13 cellular contexts compared by ENCODE assay signal in genomic region chr19:18286973-18287635, GRCh38. TPM values are rescaled to one million over a fixed set of nuclear protein-coding genes. Genes with fewer than 3 reads are reported as not detected.
A peak's percentile ranks its signal among the peaks of the same experiment; 100 is the strongest.
DNase-seq lines count a peak whose midpoint lies in the region; ATAC-seq and TF ChIP-seq lines count a peak whose summit lies in the region.
"Had no signal": no experiment of that assay in that cellular context is flagged by ENCODE, and none has a peak within 500 bp of the region (broad histone marks: within the 10 kb centered on the region; RNA-seq: fewer than 3 reads in every experiment).

No MANE protein-coding gene starts in this region.

- H3K9me3 Mint-ChIP-seq in H9, result no peaks in the 10 kb centered on the region; a peak in 1 of 5 replicates
- peaks cover 5% of the 10 kb centered on the region for H3K9me3 Mint-ChIP-seq in activated T-helper 1 cell treated with anti-CD3 and anti-CD28 coated beads, Interleukin-12 subunit alpha, Interleukin-12 subunit beta, Interleukin-2, Interleukin-4 antibody, amounts not matched to agents 30 ng/mL and 10 ng/mL and 1 ng/mL, durations not matched to agents 14 hours and 24 hours and 36 hours

- no peak for ATAC-seq in gastrocnemius medialis
- no peak for ATAC-seq in HG03469 (IDR thresholded peaks at IDR 0.05; ENCODE audit: unreplicated experiment)
- ATAC-seq in GM18861 (IDR thresholded peaks at IDR 0.05; ENCODE audit: unreplicated experiment), result no peak

- no peak overlapping the region for H3K56ac ChIP-seq in H9 (ENCODE audit: insufficient read length, low read depth, low read length)

- intact Hi-C loops in activated T-helper 1 cell treated with anti-CD3 and anti-CD28 coated beads, Interleukin-12 subunit alpha, Interleukin-12 subunit beta, Interleukin-2, Interleukin-4 antibody, amounts not matched to agents 30 ng/mL and 10 ng/mL and 1 ng/mL, durations not matched to agents 14 hours and 24 hours and 36 hours (cut with micrococcal nuclease), result no loop called here
- intact Hi-C loops in gastrocnemius medialis (cut with DNase I; ENCODE audit: low total_unique reads), result no loop called here

- no peak overlapping the region for H2BK15ac ChIP-seq in H9 (ENCODE audit: low read depth, low read length)

- peaks cover 43 to 49% of the 10 kb centered on the region in 2 experiments for H3K4me1 Mint-ChIP-seq in H9
- peaks cover 70% of the 10 kb centered on the region for H3K4me1 Mint-ChIP-seq in activated T-helper 1 cell treated with anti-CD3 and anti-CD28 coated beads, Interleukin-12 subunit alpha, Interleukin-12 subunit beta, Interleukin-2, Interleukin-4 antibody, amounts not matched to agents 30 ng/mL and 10 ng/mL and 1 ng/mL, durations not matched to agents 14 hours and 24 hours and 36 hours (ENCODE audit: low read depth)

- H2BK120ac ChIP-seq in H9 (ENCODE audit: low read depth, low read length, poor library complexity, severe bottlenecking), result no peak overlapping the region

- H4K5ac ChIP-seq in H9 (ENCODE audit: insufficient read length, low read depth, low read length), result no peak overlapping the region

- no peak overlapping the region for H2BK12ac ChIP-seq in H9 (ENCODE audit: insufficient read length, low read depth, low read length)

- H3K36me3 Mint-ChIP-seq in H9 (ENCODE audit: insufficient read depth in 1 of 3, low read depth in 3 of 3), result no peaks in the 10 kb centered on the region; a peak in 1 of 7 replicates
- H3K36me3 Mint-ChIP-seq in activated T-helper 1 cell treated with anti-CD3 and anti-CD28 coated beads, Interleukin-12 subunit alpha, Interleukin-12 subunit beta, Interleukin-2, Interleukin-4 antibody, amounts not matched to agents 30 ng/mL and 10 ng/mL and 1 ng/mL, durations not matched to agents 14 hours and 24 hours and 36 hours (ENCODE audit: low read depth), result peaks cover 11% of the 10 kb centered on the region

- no peaks in the 10 kb centered on the region for H4K20me1 ChIP-seq in H9 (ENCODE audit: control insufficient read depth, insufficient read depth, insufficient read length)

- H3K79me1 ChIP-seq in H9 (ENCODE audit: insufficient read depth, low read depth, low read length, poor library complexity, severe bottlenecking), result no peaks in the 10 kb centered on the region

- no peak overlapping the region for H4K8ac ChIP-seq in H9 (replicated peaks; ENCODE audit: insufficient read length, low read depth, low read length)

- no peak overlapping the region for H4K91ac ChIP-seq in H9 (ENCODE audit: insufficient read length, low read depth, low read length)

- H3K4ac ChIP-seq in H9 (ENCODE audit: low read depth, low read length), result no peak overlapping the region

- H3K4me3 Mint-ChIP-seq in H9, result peak overlapping the region; percentile 37 to 72
- H3K4me3 Mint-ChIP-seq in activated T-helper 1 cell treated with anti-CD3 and anti-CD28 coated beads, Interleukin-12 subunit alpha, Interleukin-12 subunit beta, Interleukin-2, Interleukin-4 antibody, amounts not matched to agents 30 ng/mL and 10 ng/mL and 1 ng/mL, durations not matched to agents 14 hours and 24 hours and 36 hours, result no peak overlapping the region

- no peak overlapping the region for H3K27ac ChIP-seq in H9 (ENCODE audit: insufficient read length, low read depth, low read length)
- H3K27ac ChIP-seq in gastrocnemius medialis, result peak overlapping the region; percentile 16 to 100 (median 29)
- H3K27ac ChIP-seq: HL-60 had no signal

- WGBS in H9 (ENCODE audit: extremely low coverage, insufficient read length, low lambda C conversion rate), result no CpG with 5 or more reads among the region's 21 CpGs

- H3K23me2 ChIP-seq in H9 (ENCODE audit: insufficient read length, low read depth, low read length, poor library complexity, severe bottlenecking), result peaks cover 16% of the 10 kb centered on the region

- H3K36me3 ChIP-seq in iPS-15b (ENCODE audit: control insufficient read depth, insufficient read depth, low read length), result no peaks in the 10 kb centered on the region
- no peaks in the 10 kb centered on the region for H3K36me3 ChIP-seq in gastrocnemius medialis

- H3K18ac ChIP-seq in H9 (ENCODE audit: insufficient read length, low read depth, low read length), result no peak overlapping the region

- peak overlapping the region; percentile 55 to 75 (median 64); a peak in 5 of 7 replicates for H3K27ac Mint-ChIP-seq in H9
- peak overlapping the region; percentile 82 for H3K27ac Mint-ChIP-seq in activated T-helper 1 cell treated with anti-CD3 and anti-CD28 coated beads, Interleukin-12 subunit alpha, Interleukin-12 subunit beta, Interleukin-2, Interleukin-4 antibody, amounts not matched to agents 30 ng/mL and 10 ng/mL and 1 ng/mL, durations not matched to agents 14 hours and 24 hours and 36 hours

- no peak overlapping the region for H2BK5ac ChIP-seq in H9 (ENCODE audit: insufficient read length, low read length)

- peak overlapping the region; percentile 47 for H3K4me2 ChIP-seq in H9 (ENCODE audit: insufficient read depth, insufficient read length, low read length)

- no peak overlapping the region for H2AFZ ChIP-seq in H9 (ENCODE audit: low read length)

- peaks cover 8% of the 10 kb centered on the region for H3K27me3 Mint-ChIP-seq in H9 (ENCODE audit: low read depth)
- no peaks in the 10 kb centered on the region for H3K27me3 Mint-ChIP-seq in activated T-helper 1 cell treated with anti-CD3 and anti-CD28 coated beads, Interleukin-12 subunit alpha, Interleukin-12 subunit beta, Interleukin-2, Interleukin-4 antibody, amounts not matched to agents 30 ng/mL and 10 ng/mL and 1 ng/mL, durations not matched to agents 14 hours and 24 hours and 36 hours (ENCODE audit: insufficient read depth)

- DNase-seq in H9 (peak; percentile 59), gastrocnemius medialis (no peak), NCI-H146 (lab: John Stamatoyannopoulos, UW) (no peak)
- DNase-seq in activated T-helper 1 cell treated with anti-CD3 and anti-CD28 coated beads, Interleukin-12 subunit alpha, Interleukin-12 subunit beta, Interleukin-2, Interleukin-4 antibody, amounts not matched to agents 30 ng/mL and 10 ng/mL and 1 ng/mL, durations not matched to agents 14 hours and 24 hours and 36 hours (ENCODE audit: low spot score), result no peak
- DNase-seq in stimulated activated CD4-positive, alpha-beta T cell treated with anti-CD3 and anti-CD28 coated beads, Interleukin-4, amount 100 ng/mL, for 4 hours, result no peak
- DNase-seq: activated CD8-positive, alpha-beta memory T cell treated with anti-CD3 and anti-CD28 coated beads for 24 hours; DMS153; NCI-H1092; SW 1271 had no signal

- no peak for TF ChIP-seq POLR2A in gastrocnemius medialis (IDR thresholded peaks at IDR 0.05)

- H3K27me3 ChIP-seq in H9 (ENCODE audit: insufficient read depth, low read length) (no peaks in the 10 kb centered on the region), iPS-15b (ENCODE audit: control insufficient read depth, insufficient read depth, low read length) (peaks cover 11% of the 10 kb centered on the region), gastrocnemius medialis (no peaks in the 10 kb centered on the region)

- no peaks in the 10 kb centered on the region for H3K79me2 ChIP-seq in H9 (ENCODE audit: insufficient read depth, low read length)

- H3K9ac ChIP-seq in H9 (ENCODE audit: extremely low read depth, insufficient read length, low read length) (no peak overlapping the region), iPS-15b (ENCODE audit: low read depth, low read length) (peak overlapping the region; percentile 37)

- no peak overlapping the region for H3T11ph ChIP-seq in H9 (ENCODE audit: low read length)

- H2AK5ac ChIP-seq in H9 (ENCODE audit: insufficient read length, low read length), result no peak overlapping the region

- in situ Hi-C loops in gastrocnemius medialis (cut with MboI; ENCODE audit: low sequenced_read_pairs in 4 of 4), result no loop called here

- peak overlapping the region; percentile 36 for H3K4me3 ChIP-seq in iPS-15b (ENCODE audit: low read depth, low read length)
- H3K4me3 ChIP-seq in gastrocnemius medialis, result no peak overlapping the region

- H3K14ac ChIP-seq in H9 (ENCODE audit: insufficient read depth, low read length), result 0 out of 2 replicates have a peak overlapping the region, but pooled peaks have one; percentile 12

- H2BK20ac ChIP-seq in H9 (ENCODE audit: low read depth, low read length, poor library complexity, severe bottlenecking), result no peak overlapping the region

- H3K9me3 ChIP-seq in H9 (ENCODE audit: control insufficient read depth, low read depth, low read length) (no peaks in the 10 kb centered on the region), iPS-15b (ENCODE audit: control insufficient read depth, insufficient read depth, low read length) (no peaks in the 10 kb centered on the region), gastrocnemius medialis (no peaks in the 10 kb centered on the region)

- H3K23ac ChIP-seq in H9 (ENCODE audit: insufficient read length, low read depth, low read length), result no peak overlapping the region

- H3K4me1 ChIP-seq in H9 (ENCODE audit: insufficient read depth, low read length) (peaks cover 2% of the 10 kb centered on the region; the same call in 1 of the 2 replicates), iPS-15b (ENCODE audit: control insufficient read depth, insufficient read depth, low read length) (peaks cover 10% of the 10 kb centered on the region), gastrocnemius medialis (peaks cover 9 to 11% of the 10 kb centered on the region in 2 donors)

- TF ChIP-seq CTCF in H9 (conservative IDR thresholded peaks at IDR 0.05) (no peak), gastrocnemius medialis (IDR thresholded peaks at IDR 0.05 in 4 of 5, conservative IDR thresholded peaks at IDR 0.05 in 1 of 5) (no peak)

RNA-seq across cellular contexts. Expression of gene JUND, which starts 5.7 kb away (rescaled TPM):
- total RNA-seq in H9 (2021), result 103 and 109 TPM in 2 replicates
- 431 and 455 TPM in 2 replicates for total RNA-seq in activated T-helper 1 cell treated with anti-CD3 and anti-CD28 coated beads, Interleukin-12 subunit alpha, Interleukin-12 subunit beta, Interleukin-2, Interleukin-4 antibody, amounts not matched to agents 30 ng/mL and 10 ng/mL and 1 ng/mL, durations not matched to agents 14 hours and 24 hours and 36 hours
- total RNA-seq in gastrocnemius medialis, result 100 to 1,000 TPM in 3 of 4 donors, 10 to 100 TPM in 1; 67.2 to 258 (median 221) TPM

RNA-seq across cellular contexts. Expression of gene IQCN, which starts 12.9 kb away (rescaled TPM):
- total RNA-seq in H9 (2021) (0.39 and 0.48 TPM in 2 replicates), gastrocnemius medialis (under 1 TPM; 0.20 to 0.61 (median 0.39) TPM)
- 2.8 and 3.2 TPM in 2 replicates for total RNA-seq in activated T-helper 1 cell treated with anti-CD3 and anti-CD28 coated beads, Interleukin-12 subunit alpha, Interleukin-12 subunit beta, Interleukin-2, Interleukin-4 antibody, amounts not matched to agents 30 ng/mL and 10 ng/mL and 1 ng/mL, durations not matched to agents 14 hours and 24 hours and 36 hours

RNA-seq across cellular contexts. Expression of gene LSM4, which starts 35.8 kb away (rescaled TPM):
- 342 and 344 TPM in 2 replicates for total RNA-seq in H9 (2021)
- total RNA-seq in activated T-helper 1 cell treated with anti-CD3 and anti-CD28 coated beads, Interleukin-12 subunit alpha, Interleukin-12 subunit beta, Interleukin-2, Interleukin-4 antibody, amounts not matched to agents 30 ng/mL and 10 ng/mL and 1 ng/mL, durations not matched to agents 14 hours and 24 hours and 36 hours, result 198 and 200 TPM in 2 replicates
- 100 to 1,000 TPM; 122 to 294 (median 193) TPM for total RNA-seq in gastrocnemius medialis

RNA-seq across cellular contexts. Expression of gene PGPEP1, which starts 53.3 kb away (rescaled TPM):
- total RNA-seq in H9 (2021) (61.4 and 64.8 TPM in 2 replicates), gastrocnemius medialis (10 to 100 TPM; 11.7 to 42.3 (median 23.6) TPM)
- 17.9 and 21.5 TPM in 2 replicates for total RNA-seq in activated T-helper 1 cell treated with anti-CD3 and anti-CD28 coated beads, Interleukin-12 subunit alpha, Interleukin-12 subunit beta, Interleukin-2, Interleukin-4 antibody, amounts not matched to agents 30 ng/mL and 10 ng/mL and 1 ng/mL, durations not matched to agents 14 hours and 24 hours and 36 hours
